In genomic region chr2:28181801-28182200, GRCh38 we compare ENCODE assay signal across 28 cellular contexts.
"Had no signal": no experiment of that assay in that cellular context is flagged by ENCODE, and none has a peak within 500 bp of the region (broad histone marks: within the 10 kb centered on the region; RNA-seq: fewer than 3 reads in every experiment).

No MANE protein-coding gene starts in this region.

- H3K27ac ChIP-seq: brain microvascular endothelial cell, coronary artery, esophagus muscularis mucosa, foreskin keratinocyte, gastroesophageal sphincter had no signal

- H3K4me1 Mint-ChIP-seq: central memory CD8-positive, alpha-beta T cell; WTC11 had no signal

- FAIRE-seq: astrocyte, bronchial epithelial cell had no signal

- H3K27me3 Mint-ChIP-seq: activated CD4-positive, alpha-beta memory T cell treated with anti-CD3 and anti-CD28 coated beads, Interleukin-2, amount 10 ng/mL, durations not matched to agents 7 days and 5 days; activated CD4-positive, alpha-beta T cell treated with anti-CD3 and anti-CD28 coated beads, Interleukin-2, amount 10 ng/mL, durations not matched to agents 7 days and 5 days; activated naive CD4-positive, alpha-beta T cell treated with anti-CD3 and anti-CD28 coated beads, Interleukin-2, amount 10 ng/mL, durations not matched to agents 7 days and 5 days; activated naive CD8-positive, alpha-beta T cell treated with anti-CD3 and anti-CD28 coated beads, Interleukin-2, amount 10 ng/mL, durations not matched to agents 7 days and 5 days; activated T-cell treated with anti-CD3 and anti-CD28 coated beads, Interleukin-2, amount 50 U/mL, for 24 hours; central memory CD8-positive, alpha-beta T cell; dendritic cell treated with granulocyte-macrophage colony-stimulating factor and Interleukin-4, amounts not matched to agents 40 ng/mL and 50 ng/mL, for 4 days; effector memory CD8-positive, alpha-beta T cell had no signal

- H3K4me1 ChIP-seq: esophagus muscularis mucosa, gastroesophageal sphincter had no signal

- DNase-seq: activated CD4-positive, alpha-beta memory T cell treated with anti-CD3 and anti-CD28 coated beads, Interleukin-2, amount 10 ng/mL, durations not matched to agents 7 days and 5 days; activated CD4-positive, alpha-beta T cell treated with anti-CD3 and anti-CD28 coated beads for 1 hour; activated CD4-positive, alpha-beta T cell treated with anti-CD3 and anti-CD28 coated beads for 4 hours; activated CD4-positive, alpha-beta T cell treated with anti-CD3 and anti-CD28 coated beads, Interleukin-2, amount 10 ng/mL, durations not matched to agents 7 days and 5 days; activated CD4-positive, alpha-beta T cell treated with anti-CD3 and anti-CD28 coated beads, Interleukin-2, amount 50 U/mL, for 4 hours; activated CD8-positive, alpha-beta memory T cell treated with anti-CD3 and anti-CD28 coated beads, Interleukin-2, amount 50 U/mL, for 48 hours; activated gamma-delta T cell; activated naive CD4-positive, alpha-beta T cell; activated naive CD4-positive, alpha-beta T cell treated with anti-CD3 and anti-CD28 coated beads, Interleukin-2, amount 10 ng/mL, durations not matched to agents 7 days and 5 days; activated naive CD8-positive, alpha-beta T cell treated with anti-CD3 and anti-CD28 coated beads, Interleukin-2, amount 10 ng/mL, durations not matched to agents 7 days and 5 days; activated T-cell treated with anti-CD3 and anti-CD28 coated beads for 4 hours; activated T-cell treated with anti-CD3 and anti-CD28 coated beads, Interleukin-2, amount 50 U/mL, for 24 hours; activated T-cell treated with anti-CD3 and anti-CD28 coated beads, Interleukin-2, amount 50 U/mL, for 72 hours; brain microvascular endothelial cell; effector CD4-positive, alpha-beta T cell; effector memory CD8-positive, alpha-beta T cell; erythroblast; foreskin keratinocyte; T-helper 2 cell had no signal

- H3K4me3 ChIP-seq: coronary artery, esophagus muscularis mucosa, gastroesophageal sphincter had no signal

- H3K27me3 ChIP-seq: brain microvascular endothelial cell, esophagus muscularis mucosa, foreskin keratinocyte, gastroesophageal sphincter had no signal

- H3K36me3 ChIP-seq: brain microvascular endothelial cell, esophagus muscularis mucosa, gastroesophageal sphincter had no signal

- ATAC-seq: activated naive CD4-positive, alpha-beta T cell treated with anti-CD3 and anti-CD28 coated beads, Interleukin-2, amount 50 U/mL, for 72 hours; activated T-cell treated with anti-CD3 and anti-CD28 coated beads, Interleukin-2, amount 50 U/mL, for 72 hours; effector memory CD8-positive, alpha-beta T cell; foreskin keratinocyte; gastroesophageal sphincter; WTC11 had no signal

- H3K27ac Mint-ChIP-seq: activated CD4-positive, alpha-beta memory T cell treated with anti-CD3 and anti-CD28 coated beads, Interleukin-2, amount 10 ng/mL, durations not matched to agents 7 days and 5 days; activated CD4-positive, alpha-beta T cell treated with anti-CD3 and anti-CD28 coated beads, Interleukin-2, amount 10 ng/mL, durations not matched to agents 7 days and 5 days; activated naive CD4-positive, alpha-beta T cell treated with anti-CD3 and anti-CD28 coated beads, Interleukin-2, amount 10 ng/mL, durations not matched to agents 7 days and 5 days; activated naive CD4-positive, alpha-beta T cell treated with anti-CD3 and anti-CD28 coated beads, Interleukin-2, amount 50 U/mL, for 72 hours; activated naive CD8-positive, alpha-beta T cell treated with anti-CD3 and anti-CD28 coated beads, Interleukin-2, amount 10 ng/mL, durations not matched to agents 7 days and 5 days; activated T-cell treated with anti-CD3 and anti-CD28 coated beads, Interleukin-2, amount 50 U/mL, for 24 hours; activated T-cell treated with anti-CD3 and anti-CD28 coated beads, Interleukin-2, amount 50 U/mL, for 72 hours; dendritic cell treated with granulocyte-macrophage colony-stimulating factor and Interleukin-4, amounts not matched to agents 40 ng/mL and 50 ng/mL, for 4 days; effector memory CD8-positive, alpha-beta T cell; WTC11 had no signal

- H3K4me3 Mint-ChIP-seq: activated CD4-positive, alpha-beta memory T cell treated with anti-CD3 and anti-CD28 coated beads, Interleukin-2, amount 10 ng/mL, durations not matched to agents 7 days and 5 days; activated CD4-positive, alpha-beta T cell treated with anti-CD3 and anti-CD28 coated beads, Interleukin-2, amount 10 ng/mL, durations not matched to agents 7 days and 5 days; activated naive CD4-positive, alpha-beta T cell treated with anti-CD3 and anti-CD28 coated beads, Interleukin-2, amount 10 ng/mL, durations not matched to agents 7 days and 5 days; activated naive CD8-positive, alpha-beta T cell treated with anti-CD3 and anti-CD28 coated beads, Interleukin-2, amount 10 ng/mL, durations not matched to agents 7 days and 5 days; activated T-cell treated with anti-CD3 and anti-CD28 coated beads, Interleukin-2, amount 50 U/mL, for 24 hours; activated T-cell treated with anti-CD3 and anti-CD28 coated beads, Interleukin-2, amount 50 U/mL, for 72 hours; central memory CD8-positive, alpha-beta T cell; dendritic cell treated with granulocyte-macrophage colony-stimulating factor and Interleukin-4, amounts not matched to agents 40 ng/mL and 50 ng/mL, for 4 days; effector memory CD8-positive, alpha-beta T cell; WTC11 had no signal
